In genomic region chr11:76783294-76783900, GRCh38 we compare ENCODE assay signal across 8 cellular contexts. TPM values are rescaled to one million over a fixed set of nuclear protein-coding genes. Genes with fewer than 3 reads are reported as not detected.
DNase-seq lines count a peak whose midpoint lies in the region; ATAC-seq and TF ChIP-seq lines count a peak whose summit lies in the region.

Gene TSKU, plus strand, starts transcription at chr11:76783356. Its CDS starts 12,261 bp downstream, at chr11:76795617.

- H3K9me2 ChIP-seq in neural cell (ENCODE audit: insufficient read depth, low read length): no peaks in the 10 kb centered on the region

- H3K4me3 ChIP-seq in SK-N-MC: peak within 1 kb of the TSS; percentile 97
- H3K4me3 ChIP-seq in neural cell (ENCODE audit: low read length): peak within 1 kb of the TSS; percentile 99

- H3K4me2 ChIP-seq in neural cell (ENCODE audit: low read length): peak within 1 kb of the TSS; percentile 70

- H2AFZ ChIP-seq in neural cell (ENCODE audit: low read depth, low read length): peak within 1 kb of the TSS; percentile 83

- H3F3A ChIP-seq in neural cell (ENCODE audit: insufficient read depth, low read length, poor library complexity, severe bottlenecking): no peaks in the 10 kb centered on the region

- H3K27ac ChIP-seq in SK-N-MC (peak within 1 kb of the TSS; percentile 77), neural cell (ENCODE audit: low read length) (peak within 1 kb of the TSS; percentile 53)

- no peaks in the 10 kb centered on the region for H4K20me1 ChIP-seq in neural cell (ENCODE audit: insufficient read depth)

- ATAC-seq in GM18520 (IDR thresholded peaks at IDR 0.05; ENCODE audit: unreplicated experiment) (no peak), GM19023 (IDR thresholded peaks at IDR 0.05; ENCODE audit: unreplicated experiment) (no peak)

- H3K79me2 ChIP-seq in neural cell (replicated peaks; ENCODE audit: insufficient read depth, low read length): peaks cover 44% of the 10 kb centered on the region

- DNase-seq in activated CD4-positive, alpha-beta T cell treated with anti-CD3 and anti-CD28 coated beads for 48 hours: peak; percentile 31
- DNase-seq in activated CD4-positive, alpha-beta T cell treated with anti-CD3 and anti-CD28 coated beads for 4 hours: no peak
- DNase-seq in SK-N-MC (ENCODE audit: low read depth, low spot score) (no peak), erythroblast (lab: John Stamatoyannopoulos, UW) (peak; percentile 71 to 78), SHP77 treated with DMSO at 0.1 percent for 48 hours (lab: John Stamatoyannopoulos, UW) (no peak)

- TF ChIP-seq CTCF in neural cell (IDR thresholded peaks at IDR 0.05; ENCODE audit: poor library complexity, severe bottlenecking): no peak

- TF ChIP-seq POLR2A in erythroblast (IDR thresholded peaks at IDR 0.05; ENCODE audit: low read length): peak; percentile 38

- H3K9ac ChIP-seq in SK-N-MC (ENCODE audit: insufficient read length) (peak within 1 kb of the TSS; percentile 95), neural cell (ENCODE audit: low read length) (peak within 1 kb of the TSS; percentile 87)

- H3K9me3 ChIP-seq in SK-N-MC (ENCODE audit: low read depth, low read length) (no peaks in the 10 kb centered on the region), neural cell (ENCODE audit: low read length) (no peaks in the 10 kb centered on the region)

- H3K36me3 ChIP-seq in SK-N-MC (ENCODE audit: insufficient read depth, low read length) (no peaks in the 10 kb centered on the region), neural cell (ENCODE audit: insufficient read depth, low read length) (no peaks in the 10 kb centered on the region)

- TF ChIP-seq EP300 in neural cell (conservative IDR thresholded peaks at IDR 0.05; ENCODE audit: poor library complexity, severe bottlenecking): no peak

- no peaks in the 10 kb centered on the region for H3K27me3 ChIP-seq in neural cell (ENCODE audit: insufficient read depth, low read depth, low read length)

- no peak for TF ChIP-seq RAD21 in neural cell (conservative IDR thresholded peaks at IDR 0.05)

TF ChIP-seq in neural cell, 6 proteins besides CTCF, POLR2A, EP300 and RAD21:
- TF ChIP-seq MXI1 (conservative IDR thresholded peaks at IDR 0.05; ENCODE audit: poor library complexity, severe bottlenecking) (peak; percentile 84), REST (IDR thresholded peaks at IDR 0.05; ENCODE audit: borderline replicate concordance) (peak; percentile 37), POLR2AphosphoS5 (IDR thresholded peaks at IDR 0.05) (no peak), TAF1 (IDR thresholded peaks at IDR 0.05; ENCODE audit: low read depth) (peak; percentile 62)

RNA-seq across cellular contexts. Expression of gene TSKU, which starts in this region (rescaled TPM):
- polyA plus RNA-seq in neural cell: 3.5 and 6.5 TPM in 2 replicates
- polyA minus RNA-seq in neural cell: 10.8 and 11.2 TPM in 2 replicates

Comparison
In these comparisons a context has a peak if more than half of its experiments do, and no peak if none do; other contexts are left out.
1. DNase-seq: peak in activated CD4-positive, alpha-beta T cell treated with anti-CD3 and anti-CD28 coated beads for 48 hours (single experiment) and erythroblast (2 of 2); none in activated CD4-positive, alpha-beta T cell treated with anti-CD3 and anti-CD28 coated beads for 4 hours (0 of 2), SK-N-MC (single experiment) and SHP77 treated with DMSO at 0.1 percent for 48 hours (single experiment).